24 cellular contexts compared by ENCODE assay signal in the genomic region with DNA sequence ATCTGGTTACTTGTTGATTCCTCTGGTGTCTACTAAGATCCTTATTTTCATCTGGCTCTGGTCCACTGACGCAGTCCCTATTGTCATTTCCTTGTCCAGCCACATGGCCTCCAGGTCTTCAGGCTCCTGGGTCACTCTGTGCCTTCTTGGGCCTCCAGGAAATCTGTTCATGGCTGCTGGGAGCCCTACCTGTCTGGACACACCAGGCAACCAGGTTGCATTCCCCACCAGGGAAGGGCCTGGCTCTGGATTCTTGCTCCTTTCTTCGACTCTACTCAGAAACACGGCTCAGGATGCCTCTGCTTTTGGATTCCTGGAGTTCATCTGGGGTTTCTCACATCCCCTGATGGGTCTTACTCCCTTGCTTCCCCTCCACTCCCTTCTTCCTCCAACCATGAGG.
"Had no signal": no experiment of that assay in that cellular context is flagged by ENCODE, and none has a peak within 500 bp of the region (broad histone marks: within the 10 kb centered on the region; RNA-seq: fewer than 3 reads in every experiment).

No MANE protein-coding gene starts in this region.

- H3K27me3 ChIP-seq: dorsolateral prefrontal cortex, gastroesophageal sphincter, right lobe of liver, transverse colon had no signal

- H3K36me3 ChIP-seq: gastroesophageal sphincter, right lobe of liver, transverse colon, WERI-Rb-1 had no signal

- DNase-seq: activated CD8-positive, alpha-beta memory T cell treated with anti-CD3 and anti-CD28 coated beads, Interleukin-2, amount 50 U/mL, for 48 hours; activated naive CD4-positive, alpha-beta T cell treated with Interleukin-2 at 50 U/mL for 16 hours; activated naive CD8-positive, alpha-beta T cell treated with anti-CD3 and anti-CD28 coated beads for 36 hours; central memory CD4-positive, alpha-beta T cell; hypothalamus; left cardiac atrium; mucosa of descending colon; occipital lobe; SK-N-SH; small intestine; stimulated activated CD4-positive, alpha-beta T cell treated with anti-CD3 and anti-CD28 coated beads, Interleukin-15, amount 100 ng/mL, for 24 hours; stimulated activated naive B cell treated with anti-CD40 and anti-IgM and Interleukin-4, amounts not matched to agents 10 μg/mL and 1 μg/mL and 100 μg/mL, for 72 hours; transverse colon; WERI-Rb-1 had no signal

- H3K9ac ChIP-seq: SK-N-SH had no signal

- H3K4me3 ChIP-seq: dorsolateral prefrontal cortex, gastroesophageal sphincter, mucosa of descending colon, right lobe of liver, transverse colon had no signal

- H3K27ac ChIP-seq: gastroesophageal sphincter, right lobe of liver, transverse colon, WERI-Rb-1 had no signal

- H3K4me2 ChIP-seq: SK-N-SH had no signal

- H3K36me3 Mint-ChIP-seq: activated naive CD8-positive, alpha-beta T cell treated with anti-CD3 and anti-CD28 coated beads for 36 hours; memory B cell; stimulated activated naive B cell treated with anti-CD40 and anti-IgM and Interleukin-4, amounts not matched to agents 10 μg/mL and 1 μg/mL and 100 μg/mL, for 72 hours had no signal

- H3K27ac Mint-ChIP-seq: activated naive CD8-positive, alpha-beta T cell treated with anti-CD3 and anti-CD28 coated beads for 36 hours; activated T-helper 1 cell treated with anti-CD3 and anti-CD28 coated beads, Interleukin-12 subunit alpha, Interleukin-12 subunit beta, Interleukin-2, Interleukin-4 antibody, amounts not matched to agents 30 ng/mL and 10 ng/mL and 1 ng/mL, durations not matched to agents 14 hours and 24 hours and 36 hours; memory B cell; stimulated activated naive B cell treated with anti-CD40 and anti-IgM and Interleukin-4, amounts not matched to agents 10 μg/mL and 1 μg/mL and 100 μg/mL, for 72 hours had no signal

- H3K9me3 ChIP-seq: gastroesophageal sphincter, mucosa of descending colon, right lobe of liver, SK-N-SH, transverse colon had no signal

- H3K4me3 Mint-ChIP-seq: activated naive CD8-positive, alpha-beta T cell treated with anti-CD3 and anti-CD28 coated beads for 36 hours; activated T-helper 1 cell treated with anti-CD3 and anti-CD28 coated beads, Interleukin-12 subunit alpha, Interleukin-12 subunit beta, Interleukin-2, Interleukin-4 antibody, amounts not matched to agents 30 ng/mL and 10 ng/mL and 1 ng/mL, durations not matched to agents 14 hours and 24 hours and 36 hours; memory B cell; neural crest cell; stimulated activated naive B cell treated with anti-CD40 and anti-IgM and Interleukin-4, amounts not matched to agents 10 μg/mL and 1 μg/mL and 100 μg/mL, for 72 hours had no signal

- ATAC-seq: gastroesophageal sphincter; left cardiac atrium; mucosa of descending colon; right lobe of liver; stimulated activated naive B cell treated with anti-CD40 and anti-IgM and Interleukin-4, amounts not matched to agents 10 μg/mL and 1 μg/mL and 100 μg/mL, for 72 hours had no signal

- H3K9me3 Mint-ChIP-seq: activated naive CD8-positive, alpha-beta T cell treated with anti-CD3 and anti-CD28 coated beads for 36 hours; memory B cell; neural crest cell; stimulated activated naive B cell treated with anti-CD40 and anti-IgM and Interleukin-4, amounts not matched to agents 10 μg/mL and 1 μg/mL and 100 μg/mL, for 72 hours had no signal

- FAIRE-seq: astrocyte, colon, islet of Langerhans, small intestine, TTC549 had no signal

- H3K27me3 Mint-ChIP-seq: activated naive CD8-positive, alpha-beta T cell treated with anti-CD3 and anti-CD28 coated beads for 36 hours; memory B cell; stimulated activated naive B cell treated with anti-CD40 and anti-IgM and Interleukin-4, amounts not matched to agents 10 μg/mL and 1 μg/mL and 100 μg/mL, for 72 hours had no signal
